ENCODE assay signal across 1 cellular context in genomic region chr7:45881759-45882464, GRCh38.
A peak's percentile ranks its signal among the peaks of the same experiment; 100 is the strongest.
TF ChIP-seq lines count a peak whose summit lies in the region.

No MANE protein-coding gene starts in this region.

TF ChIP-seq in HepG2, 621 proteins besides CTCF, POLR2A, EP300 and RAD21 (continued from another document and continues in another):
- TF ChIP-seq, protein P1, sequence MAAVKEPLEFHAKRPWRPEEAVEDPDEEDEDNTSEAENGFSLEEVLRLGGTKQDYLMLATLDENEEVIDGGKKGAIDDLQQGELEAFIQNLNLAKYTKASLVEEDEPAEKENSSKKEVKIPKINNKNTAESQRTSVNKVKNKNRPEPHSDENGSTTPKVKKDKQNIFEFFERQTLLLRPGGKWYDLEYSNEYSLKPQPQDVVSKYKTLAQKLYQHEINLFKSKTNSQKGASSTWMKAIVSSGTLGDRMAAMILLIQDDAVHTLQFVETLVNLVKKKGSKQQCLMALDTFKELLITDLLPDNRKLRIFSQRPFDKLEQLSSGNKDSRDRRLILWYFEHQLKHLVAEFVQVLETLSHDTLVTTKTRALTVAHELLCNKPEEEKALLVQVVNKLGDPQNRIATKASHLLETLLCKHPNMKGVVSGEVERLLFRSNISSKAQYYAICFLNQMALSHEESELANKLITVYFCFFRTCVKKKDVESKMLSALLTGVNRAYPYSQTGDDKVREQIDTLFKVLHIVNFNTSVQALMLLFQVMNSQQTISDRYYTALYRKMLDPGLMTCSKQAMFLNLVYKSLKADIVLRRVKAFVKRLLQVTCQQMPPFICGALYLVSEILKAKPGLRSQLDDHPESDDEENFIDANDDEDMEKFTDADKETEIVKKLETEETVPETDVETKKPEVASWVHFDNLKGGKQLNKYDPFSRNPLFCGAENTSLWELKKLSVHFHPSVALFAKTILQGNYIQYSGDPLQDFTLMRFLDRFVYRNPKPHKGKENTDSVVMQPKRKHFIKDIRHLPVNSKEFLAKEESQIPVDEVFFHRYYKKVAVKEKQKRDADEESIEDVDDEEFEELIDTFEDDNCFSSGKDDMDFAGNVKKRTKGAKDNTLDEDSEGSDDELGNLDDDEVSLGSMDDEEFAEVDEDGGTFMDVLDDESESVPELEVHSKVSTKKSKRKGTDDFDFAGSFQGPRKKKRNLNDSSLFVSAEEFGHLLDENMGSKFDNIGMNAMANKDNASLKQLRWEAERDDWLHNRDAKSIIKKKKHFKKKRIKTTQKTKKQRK (IDR thresholded peaks at IDR 0.05; ENCODE audit: low read length), result no peak
- TF ChIP-seq, protein P2, sequence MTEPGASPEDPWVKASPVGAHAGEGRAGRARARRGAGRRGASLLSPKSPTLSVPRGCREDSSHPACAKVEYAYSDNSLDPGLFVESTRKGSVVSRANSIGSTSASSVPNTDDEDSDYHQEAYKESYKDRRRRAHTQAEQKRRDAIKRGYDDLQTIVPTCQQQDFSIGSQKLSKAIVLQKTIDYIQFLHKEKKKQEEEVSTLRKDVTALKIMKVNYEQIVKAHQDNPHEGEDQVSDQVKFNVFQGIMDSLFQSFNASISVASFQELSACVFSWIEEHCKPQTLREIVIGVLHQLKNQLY (CRISPR knock-in tag; IDR thresholded peaks at IDR 0.05), result peak; percentile 95
- TF ChIP-seq NFE2L1 (CRISPR knock-in tag; IDR thresholded peaks at IDR 0.05; ENCODE audit: borderline replicate concordance) (no peak), ZNF318 (CRISPR knock-in tag; IDR thresholded peaks at IDR 0.05) (peak; percentile 73; the same call in 1 of the 2 replicates), SNAI1 (CRISPR knock-in tag; IDR thresholded peaks at IDR 0.05; ENCODE audit: borderline replicate concordance) (no peak), ZBTB14 (CRISPR knock-in tag; IDR thresholded peaks at IDR 0.05) (no peak), ZNF607 (CRISPR knock-in tag; IDR thresholded peaks at IDR 0.05; ENCODE audit: borderline replicate concordance) (peak; percentile 90; the same call in 1 of the 2 replicates), RFX5 (IDR thresholded peaks at IDR 0.05; ENCODE audit: low read depth, low read length) (peak; percentile 35; the same call in 1 of the 2 replicates), SKI (IDR thresholded peaks at IDR 0.05; ENCODE audit: partially characterized antibody) (peak; percentile 95), ZMYM2 (CRISPR knock-in tag; IDR thresholded peaks at IDR 0.05) (peak; percentile 97), NKX3-1 (CRISPR knock-in tag; IDR thresholded peaks at IDR 0.05) (peak; percentile 48; the same call in 1 of the 2 replicates), CC2D1A (CRISPR knock-in tag; IDR thresholded peaks at IDR 0.05) (peak; percentile 54; the same call in 1 of the 2 replicates), ZNF616 (CRISPR knock-in tag; IDR thresholded peaks at IDR 0.05; ENCODE audit: low read depth) (peak; percentile 78; the same call in 1 of the 2 replicates), MEIS2 (CRISPR knock-in tag; IDR thresholded peaks at IDR 0.05) (peak; percentile 92), ZNF713 (CRISPR knock-in tag; IDR thresholded peaks at IDR 0.05) (peak; percentile 47; the same call in 1 of the 2 replicates), FIP1L1 (IDR thresholded peaks at IDR 0.05; ENCODE audit: borderline replicate concordance, insufficient read depth, low read depth, low read length) (no peak), E2F1 (CRISPR knock-in tag; IDR thresholded peaks at IDR 0.05) (no peak), CBX1 (IDR thresholded peaks at IDR 0.05; ENCODE audit: low read depth) (peak; percentile 35), ZNF878 (CRISPR knock-in tag; IDR thresholded peaks at IDR 0.05) (peak; percentile 95), GZF1 (CRISPR knock-in tag; IDR thresholded peaks at IDR 0.05) (peak; percentile 67; the same call in 1 of the 2 replicates), ZNF546 (CRISPR knock-in tag; conservative IDR thresholded peaks at IDR 0.05) (0 out of 2 replicates have a peak, but pooled peaks have one; percentile 7), JUNB (CRISPR knock-in tag; IDR thresholded peaks at IDR 0.05; ENCODE audit: borderline replicate concordance) (peak; percentile 93; the same call in 1 of the 2 replicates), ZNF33A (CRISPR knock-in tag; IDR thresholded peaks at IDR 0.05; ENCODE audit: borderline replicate concordance) (no peak), ZSCAN9 (CRISPR knock-in tag; IDR thresholded peaks at IDR 0.05; ENCODE audit: borderline replicate concordance) (peak; percentile 91), RAD51 (IDR thresholded peaks at IDR 0.05; ENCODE audit: borderline replicate concordance) (no peak)
- TF ChIP-seq, protein P3, sequence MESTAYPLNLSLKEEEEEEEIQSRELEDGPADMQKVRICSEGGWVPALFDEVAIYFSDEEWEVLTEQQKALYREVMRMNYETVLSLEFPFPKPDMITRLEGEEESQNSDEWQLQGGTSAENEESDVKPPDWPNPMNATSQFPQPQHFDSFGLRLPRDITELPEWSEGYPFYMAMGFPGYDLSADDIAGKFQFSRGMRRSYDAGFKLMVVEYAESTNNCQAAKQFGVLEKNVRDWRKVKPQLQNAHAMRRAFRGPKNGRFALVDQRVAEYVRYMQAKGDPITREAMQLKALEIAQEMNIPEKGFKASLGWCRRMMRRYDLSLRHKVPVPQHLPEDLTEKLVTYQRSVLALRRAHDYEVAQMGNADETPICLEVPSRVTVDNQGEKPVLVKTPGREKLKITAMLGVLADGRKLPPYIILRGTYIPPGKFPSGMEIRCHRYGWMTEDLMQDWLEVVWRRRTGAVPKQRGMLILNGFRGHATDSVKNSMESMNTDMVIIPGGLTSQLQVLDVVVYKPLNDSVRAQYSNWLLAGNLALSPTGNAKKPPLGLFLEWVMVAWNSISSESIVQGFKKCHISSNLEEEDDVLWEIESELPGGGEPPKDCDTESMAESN (CRISPR knock-in tag; conservative IDR thresholded peaks at IDR 0.05), result peak; percentile 93; the same call in 1 of the 2 replicates
- TF ChIP-seq, protein P4, sequence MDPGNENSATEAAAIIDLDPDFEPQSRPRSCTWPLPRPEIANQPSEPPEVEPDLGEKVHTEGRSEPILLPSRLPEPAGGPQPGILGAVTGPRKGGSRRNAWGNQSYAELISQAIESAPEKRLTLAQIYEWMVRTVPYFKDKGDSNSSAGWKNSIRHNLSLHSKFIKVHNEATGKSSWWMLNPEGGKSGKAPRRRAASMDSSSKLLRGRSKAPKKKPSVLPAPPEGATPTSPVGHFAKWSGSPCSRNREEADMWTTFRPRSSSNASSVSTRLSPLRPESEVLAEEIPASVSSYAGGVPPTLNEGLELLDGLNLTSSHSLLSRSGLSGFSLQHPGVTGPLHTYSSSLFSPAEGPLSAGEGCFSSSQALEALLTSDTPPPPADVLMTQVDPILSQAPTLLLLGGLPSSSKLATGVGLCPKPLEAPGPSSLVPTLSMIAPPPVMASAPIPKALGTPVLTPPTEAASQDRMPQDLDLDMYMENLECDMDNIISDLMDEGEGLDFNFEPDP (CRISPR knock-in tag; conservative IDR thresholded peaks at IDR 0.05), result peak; percentile 95; the same call in 1 of the 2 replicates
- TF ChIP-seq, protein P5, sequence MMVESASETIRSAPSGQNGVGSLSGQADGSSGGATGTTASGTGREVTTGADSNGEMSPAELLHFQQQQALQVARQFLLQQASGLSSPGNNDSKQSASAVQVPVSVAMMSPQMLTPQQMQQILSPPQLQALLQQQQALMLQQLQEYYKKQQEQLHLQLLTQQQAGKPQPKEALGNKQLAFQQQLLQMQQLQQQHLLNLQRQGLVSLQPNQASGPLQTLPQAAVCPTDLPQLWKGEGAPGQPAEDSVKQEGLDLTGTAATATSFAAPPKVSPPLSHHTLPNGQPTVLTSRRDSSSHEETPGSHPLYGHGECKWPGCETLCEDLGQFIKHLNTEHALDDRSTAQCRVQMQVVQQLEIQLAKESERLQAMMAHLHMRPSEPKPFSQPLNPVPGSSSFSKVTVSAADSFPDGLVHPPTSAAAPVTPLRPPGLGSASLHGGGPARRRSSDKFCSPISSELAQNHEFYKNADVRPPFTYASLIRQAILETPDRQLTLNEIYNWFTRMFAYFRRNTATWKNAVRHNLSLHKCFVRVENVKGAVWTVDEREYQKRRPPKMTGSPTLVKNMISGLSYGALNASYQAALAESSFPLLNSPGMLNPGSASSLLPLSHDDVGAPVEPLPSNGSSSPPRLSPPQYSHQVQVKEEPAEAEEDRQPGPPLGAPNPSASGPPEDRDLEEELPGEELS (CRISPR knock-in tag; IDR thresholded peaks at IDR 0.05), result peak; percentile 100
- TF ChIP-seq, protein P6, sequence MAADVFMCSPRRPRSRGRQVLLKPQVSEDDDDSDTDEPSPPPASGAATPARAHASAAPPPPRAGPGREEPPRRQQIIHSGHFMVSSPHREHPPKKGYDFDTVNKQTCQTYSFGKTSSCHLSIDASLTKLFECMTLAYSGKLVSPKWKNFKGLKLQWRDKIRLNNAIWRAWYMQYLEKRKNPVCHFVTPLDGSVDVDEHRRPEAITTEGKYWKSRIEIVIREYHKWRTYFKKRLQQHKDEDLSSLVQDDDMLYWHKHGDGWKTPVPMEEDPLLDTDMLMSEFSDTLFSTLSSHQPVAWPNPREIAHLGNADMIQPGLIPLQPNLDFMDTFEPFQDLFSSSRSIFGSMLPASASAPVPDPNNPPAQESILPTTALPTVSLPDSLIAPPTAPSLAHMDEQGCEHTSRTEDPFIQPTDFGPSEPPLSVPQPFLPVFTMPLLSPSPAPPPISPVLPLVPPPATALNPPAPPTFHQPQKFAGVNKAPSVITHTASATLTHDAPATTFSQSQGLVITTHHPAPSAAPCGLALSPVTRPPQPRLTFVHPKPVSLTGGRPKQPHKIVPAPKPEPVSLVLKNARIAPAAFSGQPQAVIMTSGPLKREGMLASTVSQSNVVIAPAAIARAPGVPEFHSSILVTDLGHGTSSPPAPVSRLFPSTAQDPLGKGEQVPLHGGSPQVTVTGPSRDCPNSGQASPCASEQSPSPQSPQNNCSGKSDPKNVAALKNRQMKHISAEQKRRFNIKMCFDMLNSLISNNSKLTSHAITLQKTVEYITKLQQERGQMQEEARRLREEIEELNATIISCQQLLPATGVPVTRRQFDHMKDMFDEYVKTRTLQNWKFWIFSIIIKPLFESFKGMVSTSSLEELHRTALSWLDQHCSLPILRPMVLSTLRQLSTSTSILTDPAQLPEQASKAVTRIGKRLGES (CRISPR knock-in tag; IDR thresholded peaks at IDR 0.05; ENCODE audit: borderline replicate concordance), result no peak
